In genomic region chr3:18443670-18444596, GRCh38 we compare ENCODE assay signal across 8 cellular contexts. TPM values are rescaled to one million over a fixed set of nuclear protein-coding genes. Genes with fewer than 3 reads are reported as not detected.
DNase-seq lines count a peak whose midpoint lies in the region; ATAC-seq and TF ChIP-seq lines count a peak whose summit lies in the region.

No MANE protein-coding gene starts in this region.

- no peak for ATAC-seq in CD4-positive, CD25-positive, alpha-beta regulatory T cell (ENCODE audit: low read depth in 2 of 2)
- ATAC-seq in left ventricle myocardium superior (peak; percentile 11), GM21825 (IDR thresholded peaks at IDR 0.05; ENCODE audit: unreplicated experiment) (no peak)

- peaks cover 56% of the 10 kb centered on the region for H3K27me3 Mint-ChIP-seq in CD4-positive, CD25-positive, alpha-beta regulatory T cell
- H3K27me3 Mint-ChIP-seq in activated naive CD4-positive, alpha-beta T cell treated with anti-CD3 and anti-CD28 coated beads, Interleukin-2, amount 50 U/mL, for 24 hours, result no peaks in the 10 kb centered on the region

- H3K9ac ChIP-seq in rectal smooth muscle tissue (ENCODE audit: low read length), result peak overlapping the region; percentile 66

- peaks cover 3% of the 10 kb centered on the region for H3K36me3 Mint-ChIP-seq in CD4-positive, CD25-positive, alpha-beta regulatory T cell
- peaks cover 4% of the 10 kb centered on the region for H3K36me3 Mint-ChIP-seq in activated naive CD4-positive, alpha-beta T cell treated with anti-CD3 and anti-CD28 coated beads, Interleukin-2, amount 50 U/mL, for 24 hours

- H3K4me1 ChIP-seq in CD4-positive, CD25-positive, alpha-beta regulatory T cell (ENCODE audit: control insufficient read depth, insufficient read depth, low read length, poor library complexity, severe bottlenecking), result peaks cover 32% of the 10 kb centered on the region
- H3K4me1 ChIP-seq in rectal smooth muscle tissue (ENCODE audit: control insufficient read depth, insufficient read depth, low read length), result no peaks in the 10 kb centered on the region

- peaks cover 14% of the 10 kb centered on the region for H3K27me3 ChIP-seq in CD4-positive, CD25-positive, alpha-beta regulatory T cell (ENCODE audit: control insufficient read depth, insufficient read depth, low read length)
- H3K27me3 ChIP-seq in rectal smooth muscle tissue (ENCODE audit: control insufficient read depth, insufficient read depth, low read length), result no peaks in the 10 kb centered on the region

- no peaks in the 10 kb centered on the region for H3K36me3 ChIP-seq in CD4-positive, CD25-positive, alpha-beta regulatory T cell (ENCODE audit: control insufficient read depth, insufficient read depth, low read length)
- H3K36me3 ChIP-seq in rectal smooth muscle tissue (ENCODE audit: control insufficient read depth, insufficient read depth, low read length), result no peaks in the 10 kb centered on the region

- peaks cover 0 to 4% of the 10 kb centered on the region in 2 experiments for H3K9me3 ChIP-seq in CD4-positive, CD25-positive, alpha-beta regulatory T cell (ENCODE audit: control insufficient read depth in 2 of 2, low read length in 2 of 2)

- peak overlapping the region; percentile 93 to 95 (median 95) for H3K4me3 Mint-ChIP-seq in CD4-positive, CD25-positive, alpha-beta regulatory T cell
- H3K4me3 Mint-ChIP-seq in activated naive CD4-positive, alpha-beta T cell treated with anti-CD3 and anti-CD28 coated beads, Interleukin-2, amount 50 U/mL, for 24 hours, result peak overlapping the region; percentile 91

- peak overlapping the region; percentile 91 to 94 (median 94) for H3K27ac Mint-ChIP-seq in CD4-positive, CD25-positive, alpha-beta regulatory T cell
- peak overlapping the region; percentile 93 for H3K27ac Mint-ChIP-seq in activated naive CD4-positive, alpha-beta T cell treated with anti-CD3 and anti-CD28 coated beads, Interleukin-2, amount 50 U/mL, for 24 hours

- peaks cover 0 to 7% (median 2%) of the 10 kb centered on the region in 7 donors for H3K9me3 Mint-ChIP-seq in CD4-positive, CD25-positive, alpha-beta regulatory T cell
- H3K9me3 Mint-ChIP-seq in activated naive CD4-positive, alpha-beta T cell treated with anti-CD3 and anti-CD28 coated beads, Interleukin-2, amount 50 U/mL, for 24 hours, result no peaks in the 10 kb centered on the region

- no peak for TF ChIP-seq POLR2A in NB4 (IDR thresholded peaks at IDR 0.05; ENCODE audit: extremely low read depth, insufficient read length)

- H3K27ac ChIP-seq in CD4-positive, CD25-positive, alpha-beta regulatory T cell (ENCODE audit: insufficient read depth, low read length, poor library complexity, severe bottlenecking), result peak overlapping the region; percentile 68
- H3K27ac ChIP-seq in rectal smooth muscle tissue (ENCODE audit: low read depth, low read length), result peak overlapping the region; percentile 48

- peak overlapping the region; percentile 80 for H3K4me3 ChIP-seq in CD4-positive, CD25-positive, alpha-beta regulatory T cell (ENCODE audit: low read depth, low read length)
- H3K4me3 ChIP-seq in NB4 (ENCODE audit: low read depth, low read length) (peak overlapping the region; percentile 64), rectal smooth muscle tissue (ENCODE audit: low read length) (peak overlapping the region; percentile 87)

- DNase-seq in CD4-positive, CD25-positive, alpha-beta regulatory T cell, result no peak
- DNase-seq in NB4 (ENCODE audit: low read depth), result peak; percentile 50
- peak; percentile 40 for DNase-seq in left ventricle myocardium superior
- DNase-seq in NCI-H2196 treated with DMSO at 0.1 percent for 48 hours (lab: John Stamatoyannopoulos, UW; ENCODE audit: unreplicated experiment), result no peak
- no peak for DNase-seq in NCI-H226

- intact Hi-C loops in left ventricle myocardium superior (cut with micrococcal nuclease), result no loop called here

- TF ChIP-seq CTCF in NB4 (IDR thresholded peaks at IDR 0.05; ENCODE audit: low read depth, low read length), result no peak

- peaks cover 14 to 61% (median 31%) of the 10 kb centered on the region in 4 donors for H3K4me1 Mint-ChIP-seq in CD4-positive, CD25-positive, alpha-beta regulatory T cell
- peaks cover 52% of the 10 kb centered on the region for H3K4me1 Mint-ChIP-seq in activated naive CD4-positive, alpha-beta T cell treated with anti-CD3 and anti-CD28 coated beads, Interleukin-2, amount 50 U/mL, for 24 hours

RNA-seq across cellular contexts. Expression of gene SATB1, which starts 18.8 kb away (rescaled TPM):
- total RNA-seq in CD4-positive, CD25-positive, alpha-beta regulatory T cell, result 121 TPM
- 10 to 100 TPM; 31.8 to 75.9 (median 52.8) TPM for polyA plus RNA-seq in CD4-positive, CD25-positive, alpha-beta regulatory T cell
- total RNA-seq in left ventricle myocardium superior, result 46.1 TPM

Comparison
In these comparisons a context has a peak if more than half of its experiments do, and no peak if none do; other contexts are left out.
1. DNase-seq: peak in NB4 (single experiment) and left ventricle myocardium superior (single experiment); none in CD4-positive, CD25-positive, alpha-beta regulatory T cell (0 of 3), NCI-H2196 treated with DMSO at 0.1 percent for 48 hours (single experiment) and NCI-H226 (single experiment).
2. Peak in every context shown above with its lines, with median percentiles within 50 percentile points of each other: H3K4me3 ChIP-seq.